10 cellular contexts compared by ENCODE assay signal in genomic region chr2:12554235-12555011, GRCh38.
DNase-seq lines count a peak whose midpoint lies in the region; ATAC-seq, FAIRE-seq and TF ChIP-seq lines count a peak whose summit lies in the region.
"Had no signal": no experiment of that assay in that cellular context is flagged by ENCODE, and none has a peak within 500 bp of the region (broad histone marks: within the 10 kb centered on the region; RNA-seq: fewer than 3 reads in every experiment).

No MANE protein-coding gene starts in this region.

- H3K27ac ChIP-seq in astrocyte (ENCODE audit: low read depth, low read length) (peak overlapping the region; percentile 52), GM23248 (no peak overlapping the region)

- FAIRE-seq in astrocyte (lab: Jason Lieb, UNC): no peak

- no peak overlapping the region for H3K9ac ChIP-seq in astrocyte (ENCODE audit: low read length)
- no peak overlapping the region for H3K9ac ChIP-seq in skeletal muscle satellite cell (ENCODE audit: low read depth, low read length)
- no peak overlapping the region for H3K9ac ChIP-seq in GM23248

- peaks cover 34% of the 10 kb centered on the region for H3K4me1 Mint-ChIP-seq in activated CD8-positive, alpha-beta T cell treated with anti-CD3 and anti-CD28 coated beads for 36 hours (ENCODE audit: low read depth)
- H3K4me1 Mint-ChIP-seq in activated CD8-positive, alpha-beta T cell treated with anti-CD3 and anti-CD28 coated beads, Interleukin-2, amount 10 ng/mL, durations not matched to agents 7 days and 5 days (ENCODE audit: low read depth): peaks cover 26% of the 10 kb centered on the region
- H3K4me1 Mint-ChIP-seq in astrocyte (ENCODE audit: low read depth, unreplicated experiment): peaks cover 30% of the 10 kb centered on the region

- DNase-seq in activated CD8-positive, alpha-beta T cell treated with anti-CD3 and anti-CD28 coated beads for 36 hours: no peak
- DNase-seq in activated CD8-positive, alpha-beta T cell treated with anti-CD3 and anti-CD28 coated beads, Interleukin-2, amount 10 ng/mL, durations not matched to agents 7 days and 5 days: no peak
- DNase-seq in astrocyte (ENCODE audit: low read depth) (no peak), GM23248 (no peak), NCI-H82 treated with DMSO at 0.1 percent for 48 hours (lab: John Stamatoyannopoulos, UW; ENCODE audit: unreplicated experiment) (no peak), GDM1 (lab: John Stamatoyannopoulos, UW) (no peak)
- DNase-seq: gastrocnemius medialis, NCI-H510A had no signal

- H3K27me3 ChIP-seq in astrocyte (ENCODE audit: insufficient read depth, low read length) (no peaks in the 10 kb centered on the region), skeletal muscle satellite cell (ENCODE audit: control insufficient read depth, insufficient read depth, low read length) (no peaks in the 10 kb centered on the region), GM23248 (replicated peaks; ENCODE audit: insufficient read depth) (no peaks in the 10 kb centered on the region)
- H3K27me3 ChIP-seq: gastrocnemius medialis had no signal

- no peaks in the 10 kb centered on the region for H3K9me2 ChIP-seq in GM23248 (ENCODE audit: insufficient read depth)

- H3K36me3 Mint-ChIP-seq in activated CD8-positive, alpha-beta T cell treated with anti-CD3 and anti-CD28 coated beads for 36 hours (ENCODE audit: low read depth): no peaks in the 10 kb centered on the region
- H3K36me3 Mint-ChIP-seq in activated CD8-positive, alpha-beta T cell treated with anti-CD3 and anti-CD28 coated beads, Interleukin-2, amount 10 ng/mL, durations not matched to agents 7 days and 5 days (ENCODE audit: low read depth): peaks cover 2% of the 10 kb centered on the region
- no peaks in the 10 kb centered on the region for H3K36me3 Mint-ChIP-seq in astrocyte (ENCODE audit: low read depth, unreplicated experiment)

- no peaks in the 10 kb centered on the region for H3K9me3 Mint-ChIP-seq in activated CD8-positive, alpha-beta T cell treated with anti-CD3 and anti-CD28 coated beads for 36 hours
- H3K9me3 Mint-ChIP-seq in activated CD8-positive, alpha-beta T cell treated with anti-CD3 and anti-CD28 coated beads, Interleukin-2, amount 10 ng/mL, durations not matched to agents 7 days and 5 days (ENCODE audit: insufficient read depth): no peaks in the 10 kb centered on the region
- peaks cover 2% of the 10 kb centered on the region for H3K9me3 Mint-ChIP-seq in astrocyte (ENCODE audit: unreplicated experiment)

- in situ Hi-C loops in GM23248 (cut with MboI): no loop called here

- POLR2A ChIA-PET in activated CD8-positive, alpha-beta T cell treated with anti-CD3 and anti-CD28 coated beads for 36 hours (lab: Charles Lee): interaction anchor here (1.2 kb wide), 1 partner anchor 47 kb away, joined by 4 read pairs; no protein-coding TSS in a partner anchor
- POLR2A ChIA-PET in activated CD8-positive, alpha-beta T cell treated with anti-CD3 and anti-CD28 coated beads, Interleukin-2, amount 10 ng/mL, durations not matched to agents 7 days and 5 days (lab: Charles Lee): no interaction called here

- CTCF ChIA-PET in activated CD8-positive, alpha-beta T cell treated with anti-CD3 and anti-CD28 coated beads for 36 hours (lab: Charles Lee): interaction anchor here (0.8 to 3.8 kb wide), 4 partner anchors 10 to 162 kb away, joined by 3 to 19 read pairs (median 4); partner anchors contain the start of gene TRIB2
- CTCF ChIA-PET in activated CD8-positive, alpha-beta T cell treated with anti-CD3 and anti-CD28 coated beads, Interleukin-2, amount 10 ng/mL, durations not matched to agents 7 days and 5 days (lab: Charles Lee): interaction anchor here (1.4 to 3.2 kb wide), 3 partner anchors 37 to 162 kb away, joined by 3 to 23 read pairs (median 4); partner anchors contain the start of gene TRIB2

- H3K36me3 ChIP-seq in astrocyte (ENCODE audit: insufficient read depth, low read length) (no peaks in the 10 kb centered on the region), skeletal muscle satellite cell (ENCODE audit: insufficient read depth, low read length) (no peaks in the 10 kb centered on the region), GM23248 (ENCODE audit: low read depth) (no peaks in the 10 kb centered on the region)
- H3K36me3 ChIP-seq: gastrocnemius medialis had no signal

- H3K4me3 ChIP-seq in astrocyte (ENCODE audit: insufficient read depth, low read depth, low read length) (no peak overlapping the region), skeletal muscle satellite cell (ENCODE audit: low read length) (no peak overlapping the region), GM23248 (no peak overlapping the region)
- H3K4me3 ChIP-seq: gastrocnemius medialis had no signal

- H3F3A ChIP-seq in GM23248 (ENCODE audit: insufficient read depth): peaks cover 20% of the 10 kb centered on the region

- H3K79me2 ChIP-seq in astrocyte (ENCODE audit: insufficient read depth, low read length) (no peaks in the 10 kb centered on the region), GM23248 (ENCODE audit: insufficient read depth) (no peaks in the 10 kb centered on the region)

- H3K4me2 ChIP-seq in astrocyte (ENCODE audit: low read length) (peak overlapping the region; percentile 72), skeletal muscle satellite cell (ENCODE audit: low read length) (peak overlapping the region; percentile 30), GM23248 (ENCODE audit: unreplicated experiment) (no peak overlapping the region)

- intact Hi-C loops in activated CD8-positive, alpha-beta T cell treated with anti-CD3 and anti-CD28 coated beads for 36 hours (cut with micrococcal nuclease): loop anchor here (2.0 to 5.0 kb wide), 3 partner anchors 52 to 378 kb away; no protein-coding TSS in a partner anchor

- H2AFZ ChIP-seq in astrocyte (ENCODE audit: low read depth, low read length) (peak overlapping the region; percentile 9), GM23248 (no peak overlapping the region)

- peak overlapping the region; percentile 77 for H3K27ac Mint-ChIP-seq in activated CD8-positive, alpha-beta T cell treated with anti-CD3 and anti-CD28 coated beads for 36 hours
- H3K27ac Mint-ChIP-seq in activated CD8-positive, alpha-beta T cell treated with anti-CD3 and anti-CD28 coated beads, Interleukin-2, amount 10 ng/mL, durations not matched to agents 7 days and 5 days: no peak overlapping the region
- no peak overlapping the region for H3K27ac Mint-ChIP-seq in astrocyte (ENCODE audit: unreplicated experiment)

- no peak for ATAC-seq in activated CD8-positive, alpha-beta T cell treated with anti-CD3 and anti-CD28 coated beads for 36 hours
- ATAC-seq in activated CD8-positive, alpha-beta T cell treated with anti-CD3 and anti-CD28 coated beads, Interleukin-2, amount 10 ng/mL, durations not matched to agents 7 days and 5 days: no peak
- ATAC-seq in HG03280 (IDR thresholded peaks at IDR 0.05; ENCODE audit: unreplicated experiment): peak; percentile 20
- ATAC-seq: gastrocnemius medialis had no signal

- H3K27me3 Mint-ChIP-seq in activated CD8-positive, alpha-beta T cell treated with anti-CD3 and anti-CD28 coated beads for 36 hours: no peaks in the 10 kb centered on the region
- no peaks in the 10 kb centered on the region for H3K27me3 Mint-ChIP-seq in activated CD8-positive, alpha-beta T cell treated with anti-CD3 and anti-CD28 coated beads, Interleukin-2, amount 10 ng/mL, durations not matched to agents 7 days and 5 days (ENCODE audit: low read depth)
- no peaks in the 10 kb centered on the region for H3K27me3 Mint-ChIP-seq in astrocyte (ENCODE audit: low read depth, unreplicated experiment)

- no peaks in the 10 kb centered on the region for H3K9me3 ChIP-seq in astrocyte (ENCODE audit: insufficient read depth, low read depth, low read length)
- H3K9me3 ChIP-seq in skeletal muscle satellite cell (replicated peaks; ENCODE audit: low read length): no peaks in the 10 kb centered on the region
- H3K9me3 ChIP-seq in GM23248 (ENCODE audit: low read depth): no peaks in the 10 kb centered on the region
- H3K9me3 ChIP-seq: gastrocnemius medialis had no signal

- WGBS in GM23248 (ENCODE audit: low coverage in 1 of 2, low lambda C conversion rate in 2 of 2, missing lambda C conversion rate in 2 of 2), 2 experiments: 89 to 90% methylated on average over 11 of the region's 11 CpGs

- H4K20me1 ChIP-seq in astrocyte (ENCODE audit: insufficient read depth, low read length) (no peaks in the 10 kb centered on the region), GM23248 (ENCODE audit: insufficient read depth) (no peaks in the 10 kb centered on the region)

- H3K4me3 Mint-ChIP-seq in activated CD8-positive, alpha-beta T cell treated with anti-CD3 and anti-CD28 coated beads for 36 hours: no peak overlapping the region
- no peak overlapping the region for H3K4me3 Mint-ChIP-seq in activated CD8-positive, alpha-beta T cell treated with anti-CD3 and anti-CD28 coated beads, Interleukin-2, amount 10 ng/mL, durations not matched to agents 7 days and 5 days
- no peak overlapping the region for H3K4me3 Mint-ChIP-seq in astrocyte (ENCODE audit: unreplicated experiment)

- peaks cover 30% of the 10 kb centered on the region for H3K4me1 ChIP-seq in astrocyte (ENCODE audit: insufficient read depth, low read length)
- H3K4me1 ChIP-seq in skeletal muscle satellite cell (ENCODE audit: control insufficient read depth, insufficient read depth, low read length): peaks cover 34% of the 10 kb centered on the region
- H3K4me1 ChIP-seq in GM23248 (ENCODE audit: insufficient read depth): peaks cover 32% of the 10 kb centered on the region
- H3K4me1 ChIP-seq: gastrocnemius medialis had no signal

- no peak for TF ChIP-seq CTCF in activated CD8-positive, alpha-beta T cell treated with anti-CD3 and anti-CD28 coated beads for 36 hours (IDR thresholded peaks at IDR 0.05)
- no peak for TF ChIP-seq CTCF in astrocyte (IDR thresholded peaks at IDR 0.05; ENCODE audit: insufficient read depth, low read depth, low read length)
